ENCODE assay signal across 9 cellular contexts in genomic region chr12:51027342-51027835, GRCh38. TPM values are rescaled to one million over a fixed set of nuclear protein-coding genes. Genes with fewer than 3 reads are reported as not detected.
DNase-seq lines count a peak whose midpoint lies in the region; ATAC-seq and TF ChIP-seq lines count a peak whose summit lies in the region.
"Had no signal": no experiment of that assay in that cellular context is flagged by ENCODE, and none has a peak within 500 bp of the region (broad histone marks: within the 10 kb centered on the region; RNA-seq: fewer than 3 reads in every experiment).

No MANE protein-coding gene starts in this region.

- no peaks in the 10 kb centered on the region for H3K27me3 ChIP-seq in CD4-positive, alpha-beta T cell (ENCODE audit: control insufficient read depth, insufficient read depth, low read length)
- no peaks in the 10 kb centered on the region for H3K27me3 ChIP-seq in H9 (ENCODE audit: insufficient read depth, low read length)
- H3K27me3 ChIP-seq in tibial artery: no peaks in the 10 kb centered on the region
- H3K27me3 ChIP-seq: vagina had no signal

- no peak overlapping the region for H2AK5ac ChIP-seq in H9 (ENCODE audit: insufficient read length, low read length)

- no peak overlapping the region for H2BK120ac ChIP-seq in H9 (ENCODE audit: low read depth, low read length, poor library complexity, severe bottlenecking)

- DNase-seq in CD4-positive, alpha-beta T cell: no peak
- DNase-seq in H9: no peak
- no peak for DNase-seq in naive thymus-derived CD8-positive, alpha-beta T cell
- DNase-seq in tibial artery: no peak
- DNase-seq in effector CD4-positive, alpha-beta T cell: no peak
- no peak for DNase-seq in Right ventricle myocardium inferior (ENCODE audit: missing footprints)
- DNase-seq: SK-N-SH had no signal

- no peak overlapping the region for H2BK5ac ChIP-seq in H9 (ENCODE audit: insufficient read length, low read length)

- peak overlapping the region; percentile 59 for H4K5ac ChIP-seq in H9 (ENCODE audit: insufficient read length, low read depth, low read length)

- H3K4me1 ChIP-seq in H9 (ENCODE audit: insufficient read depth, low read length) (peaks cover 3% of the 10 kb centered on the region; the same call in 1 of the 2 replicates), tibial artery (peaks cover 0 to 28% (median 16%) of the 10 kb centered on the region in 4 donors)

- H3K56ac ChIP-seq in H9 (ENCODE audit: insufficient read length, low read depth, low read length): no peak overlapping the region

- H3K36me3 Mint-ChIP-seq in CD4-positive, alpha-beta T cell (ENCODE audit: low read depth): peaks cover 5% of the 10 kb centered on the region
- H3K36me3 Mint-ChIP-seq in H9 (ENCODE audit: insufficient read depth in 1 of 3, low read depth in 3 of 3): no peaks in the 10 kb centered on the region
- H3K36me3 Mint-ChIP-seq in activated naive CD8-positive, alpha-beta T cell: no peaks in the 10 kb centered on the region
- H3K36me3 Mint-ChIP-seq in naive thymus-derived CD8-positive, alpha-beta T cell: no peaks in the 10 kb centered on the region

- H3K4me3 ChIP-seq in tibial artery: no peak overlapping the region

- POLR2A ChIA-PET in CD4-positive, alpha-beta T cell (lab: Charles Lee): interaction anchor here (0.7 to 3.2 kb wide), 4 partner anchors 22 to 248 kb away, joined by 3 to 14 read pairs (median 8); partner anchors contain the start of genes CSRNP2 and LETMD1
- POLR2A ChIA-PET in naive thymus-derived CD8-positive, alpha-beta T cell (lab: Charles Lee): interaction anchor here (0.6 to 4.4 kb wide), 6 partner anchors 8 to 505 kb away, joined by 3 to 41 read pairs (median 9); partner anchors contain the start of genes ATF1, DAZAP2 and POU6F1

- no peak overlapping the region for H3T11ph ChIP-seq in H9 (ENCODE audit: low read length)

- no peaks in the 10 kb centered on the region for H3K79me1 ChIP-seq in H9 (ENCODE audit: insufficient read depth, low read depth, low read length, poor library complexity, severe bottlenecking)

- H3K36me3 ChIP-seq in tibial artery: no peaks in the 10 kb centered on the region
- H3K36me3 ChIP-seq: vagina had no signal

- WGBS in H9 (ENCODE audit: extremely low coverage, insufficient read length, low lambda C conversion rate): no CpG with 5 or more reads among the region's 15 CpGs

- no peaks in the 10 kb centered on the region for H3K27me3 Mint-ChIP-seq in CD4-positive, alpha-beta T cell
- H3K27me3 Mint-ChIP-seq in H9 (ENCODE audit: low read depth): peaks cover 4% of the 10 kb centered on the region
- no peaks in the 10 kb centered on the region for H3K27me3 Mint-ChIP-seq in activated naive CD8-positive, alpha-beta T cell
- no peaks in the 10 kb centered on the region for H3K27me3 Mint-ChIP-seq in naive thymus-derived CD8-positive, alpha-beta T cell

- H3K4me3 Mint-ChIP-seq in CD4-positive, alpha-beta T cell: peak overlapping the region; percentile 86
- H3K4me3 Mint-ChIP-seq in H9: peak overlapping the region in 1 of 2 experiments; percentile 10; a peak in 3 of 5 replicates
- H3K4me3 Mint-ChIP-seq in activated naive CD8-positive, alpha-beta T cell: peak overlapping the region; percentile 98
- peak overlapping the region; percentile 48 to 99 (median 70) for H3K4me3 Mint-ChIP-seq in naive thymus-derived CD8-positive, alpha-beta T cell

- no peaks in the 10 kb centered on the region for H3K9me3 ChIP-seq in CD4-positive, alpha-beta T cell (ENCODE audit: control insufficient read depth, low read length)
- no peaks in the 10 kb centered on the region for H3K9me3 ChIP-seq in H9 (ENCODE audit: control insufficient read depth, low read depth, low read length)
- no peaks in the 10 kb centered on the region for H3K9me3 ChIP-seq in tibial artery
- H3K9me3 ChIP-seq: SK-N-SH, vagina had no signal

- ATAC-seq in CD4-positive, alpha-beta T cell (ENCODE audit: poor library complexity): no peak
- ATAC-seq in naive thymus-derived CD8-positive, alpha-beta T cell: no peak
- ATAC-seq in Right ventricle myocardium inferior: no peak

- no peak overlapping the region for H3K9ac ChIP-seq in H9 (ENCODE audit: extremely low read depth, insufficient read length, low read length)
- H3K9ac ChIP-seq: SK-N-SH had no signal

- no peaks in the 10 kb centered on the region for H3K9me3 Mint-ChIP-seq in CD4-positive, alpha-beta T cell
- no peaks in the 10 kb centered on the region for H3K9me3 Mint-ChIP-seq in H9
- H3K9me3 Mint-ChIP-seq in activated naive CD8-positive, alpha-beta T cell (ENCODE audit: low read depth): no peaks in the 10 kb centered on the region
- no peaks in the 10 kb centered on the region for H3K9me3 Mint-ChIP-seq in naive thymus-derived CD8-positive, alpha-beta T cell

- H3K14ac ChIP-seq in H9 (ENCODE audit: insufficient read depth, low read length): no peak overlapping the region

- peak overlapping the region; percentile 21 for H3K18ac ChIP-seq in H9 (ENCODE audit: insufficient read length, low read depth, low read length)

- H2BK20ac ChIP-seq in H9 (ENCODE audit: low read depth, low read length, poor library complexity, severe bottlenecking): no peak overlapping the region

- intact Hi-C loops in CD4-positive, alpha-beta T cell (cut with DNase I, micrococcal nuclease): loop anchor here in 1 of 2 experiments (1.0 to 5.0 kb wide), 2 partner anchors 20 to 200 kb away; no protein-coding TSS in a partner anchor
- intact Hi-C loops in tibial artery (cut with DNase I; ENCODE audit: low total_unique reads) (no loop called here), Right ventricle myocardium inferior (cut with DNase I) (no loop called here)

- no peak overlapping the region for H3K4me2 ChIP-seq in H9 (ENCODE audit: insufficient read depth, insufficient read length, low read length)

- H2BK12ac ChIP-seq in H9 (ENCODE audit: insufficient read length, low read depth, low read length): no peak overlapping the region

- no peak overlapping the region for H3K4ac ChIP-seq in H9 (ENCODE audit: low read depth, low read length)

- peaks cover 7% of the 10 kb centered on the region for H3K79me2 ChIP-seq in H9 (ENCODE audit: insufficient read depth, low read length)

- peaks cover 50% of the 10 kb centered on the region for H3K4me1 Mint-ChIP-seq in CD4-positive, alpha-beta T cell (ENCODE audit: low read depth)
- peaks cover 42 to 44% of the 10 kb centered on the region in 2 experiments for H3K4me1 Mint-ChIP-seq in H9
- H3K4me1 Mint-ChIP-seq in activated naive CD8-positive, alpha-beta T cell (ENCODE audit: low read depth): peaks cover 44% of the 10 kb centered on the region
- peaks cover 30 to 55% (median 48%) of the 10 kb centered on the region in 4 donors for H3K4me1 Mint-ChIP-seq in naive thymus-derived CD8-positive, alpha-beta T cell

- no peak overlapping the region for H3K23ac ChIP-seq in H9 (ENCODE audit: insufficient read length, low read depth, low read length)

- 0 out of 2 replicates have a peak overlapping the region, but pooled peaks have one; percentile 59 for H2BK15ac ChIP-seq in H9 (ENCODE audit: low read depth, low read length)

- no peak overlapping the region for H3K27ac ChIP-seq in CD4-positive, alpha-beta T cell (ENCODE audit: low read depth, low read length)
- H3K27ac ChIP-seq in H9 (ENCODE audit: insufficient read length, low read depth, low read length) (no peak overlapping the region), tibial artery (no peak overlapping the region)

- no peak for TF ChIP-seq CTCF in CD4-positive, alpha-beta T cell (IDR thresholded peaks at IDR 0.05)
- no peak for TF ChIP-seq CTCF in H9 (conservative IDR thresholded peaks at IDR 0.05)
- TF ChIP-seq CTCF in tibial artery (IDR thresholded peaks at IDR 0.05): no peak

- H3K23me2 ChIP-seq in H9 (ENCODE audit: insufficient read length, low read depth, low read length, poor library complexity, severe bottlenecking): peaks cover 5% of the 10 kb centered on the region

- no peak overlapping the region for H4K8ac ChIP-seq in H9 (replicated peaks; ENCODE audit: insufficient read length, low read depth, low read length)

- CTCF ChIA-PET in CD4-positive, alpha-beta T cell (lab: Charles Lee): interaction anchor here (0.7 to 1.7 kb wide), 5 partner anchors 17 to 262 kb away, joined by 3 to 6 read pairs (median 4); no protein-coding TSS in a partner anchor

- H2AFZ ChIP-seq in H9 (ENCODE audit: low read length): no peak overlapping the region

- H3K27ac Mint-ChIP-seq in CD4-positive, alpha-beta T cell: peak overlapping the region; percentile 75
- peak overlapping the region in 2 of 3 experiments; percentile 2 to 14; a peak in 2 of 7 replicates for H3K27ac Mint-ChIP-seq in H9
- H3K27ac Mint-ChIP-seq in activated naive CD8-positive, alpha-beta T cell: peak overlapping the region; percentile 94
- H3K27ac Mint-ChIP-seq in naive thymus-derived CD8-positive, alpha-beta T cell: peak overlapping the region in 9 of 10 donors; percentile 48 to 92 (median 78)

- H4K20me1 ChIP-seq in H9 (ENCODE audit: control insufficient read depth, insufficient read depth, insufficient read length): no peaks in the 10 kb centered on the region

- no peak overlapping the region for H4K91ac ChIP-seq in H9 (ENCODE audit: insufficient read length, low read depth, low read length)

RNA-seq across cellular contexts. Expression of gene SLC11A2, which starts 1.2 kb away (rescaled TPM):
- total RNA-seq in CD4-positive, alpha-beta T cell: 10 to 100 TPM; 43.6 to 47.7 TPM
- total RNA-seq in H9 (2021) (45.6 and 47.9 TPM in 2 replicates), Right ventricle myocardium inferior (23.7 TPM)
- 10 to 100 TPM; 66.0 to 70.2 TPM for total RNA-seq in naive thymus-derived CD8-positive, alpha-beta T cell
- 10 to 100 TPM in 1 of 3 donors, 1 to 10 TPM in 2; 6.9 to 17.2 (median 9.0) TPM for polyA plus RNA-seq in naive thymus-derived CD8-positive, alpha-beta T cell

RNA-seq across cellular contexts. Expression of gene LETMD1, which starts 20.7 kb away (rescaled TPM):
- total RNA-seq in CD4-positive, alpha-beta T cell: 10 to 100 TPM; 51.8 to 54.1 TPM
- total RNA-seq in H9 (2021): 33.0 and 34.9 TPM in 2 replicates
- total RNA-seq in naive thymus-derived CD8-positive, alpha-beta T cell: 10 to 100 TPM; 88.4 to 91.2 TPM
- polyA plus RNA-seq in naive thymus-derived CD8-positive, alpha-beta T cell: 10 to 100 TPM; 30.1 to 36.3 (median 30.9) TPM
- total RNA-seq in Right ventricle myocardium inferior: 17.0 TPM

RNA-seq across cellular contexts. Expression of gene CSRNP2, which starts 56.0 kb away (rescaled TPM):
- total RNA-seq in CD4-positive, alpha-beta T cell: 10 to 100 TPM; 14.4 to 16.5 TPM
- total RNA-seq in H9 (2021) (38.6 and 42.5 TPM in 2 replicates), Right ventricle myocardium inferior (25.7 TPM)
- total RNA-seq in naive thymus-derived CD8-positive, alpha-beta T cell: 10 to 100 TPM; 27.8 to 35.2 TPM
- 1 to 10 TPM; 2.7 to 3.6 (median 2.7) TPM for polyA plus RNA-seq in naive thymus-derived CD8-positive, alpha-beta T cell

Comparison
In these comparisons a context has a peak if more than half of its experiments do, and no peak if none do; other contexts are left out.
1. H3K27ac Mint-ChIP-seq: peak in every context shown above with its lines; median percentile 94 in activated naive CD8-positive, alpha-beta T cell; 78 in naive thymus-derived CD8-positive, alpha-beta T cell; 75 in CD4-positive, alpha-beta T cell; 8 in H9.